Comparison of ENCODE assay signal across 25 cellular contexts in the genomic region with DNA sequence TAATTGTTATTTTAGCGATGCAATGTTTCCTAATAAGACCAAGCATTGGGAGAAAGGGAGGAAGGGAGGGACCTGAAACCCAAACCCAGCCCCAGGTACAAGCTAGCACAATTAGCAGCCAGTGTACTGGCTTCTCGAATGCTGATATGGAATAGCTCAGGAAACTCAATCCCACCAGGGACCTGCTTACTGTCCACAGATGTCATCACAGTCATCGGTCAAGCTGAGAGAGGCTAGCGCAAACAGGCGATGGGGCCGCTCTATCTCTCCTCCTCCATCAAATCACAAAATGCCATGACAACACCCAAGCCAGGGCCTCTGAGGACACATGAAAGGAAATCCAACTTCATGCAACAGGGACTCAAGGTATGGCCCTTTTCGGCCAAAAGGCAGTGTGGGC.
"Had no signal": no experiment of that assay in that cellular context is flagged by ENCODE, and none has a peak within 500 bp of the region (broad histone marks: within the 10 kb centered on the region; RNA-seq: fewer than 3 reads in every experiment).

No MANE protein-coding gene starts in this region.

- H3K36me3 ChIP-seq: neural progenitor cell, pancreas, right lobe of liver, sigmoid colon, stomach, thoracic aorta, thyroid gland, tibial nerve, upper lobe of left lung, vagina had no signal

- H3K9me3 Mint-ChIP-seq: naive thymus-derived CD8-positive, alpha-beta T cell; natural killer cell treated with Interleukin-12 subunit alpha and Interleukin-12 subunit beta and Interleukin-15 and Interleukin-18, amount 100 ng/mL, for 72 hours; neural progenitor cell; stimulated activated effector memory CD8-positive, alpha-beta T cell treated with anti-CD3 and anti-CD28 coated beads, Interleukin-12 subunit alpha, Interleukin-12 subunit beta, amount 100 ng/mL, for 72 hours; stimulated activated naive B cell treated with anti-CD40 and anti-IgM and Interleukin-4, amounts not matched to agents 10 μg/mL and 1 μg/mL and 100 μg/mL, for 72 hours; stimulated activated naive CD8-positive, alpha-beta T cell treated with anti-CD3 and anti-CD28 coated beads, Interleukin-15, Interleukin-2, amounts not matched to agents 100 ng/mL and 50 ng/mL, for 24 hours had no signal

- H3K9me3 ChIP-seq: pancreas, psoas muscle, right lobe of liver, sigmoid colon, stomach, thoracic aorta, thyroid gland, tibial nerve, upper lobe of left lung, vagina had no signal

- DNase-seq: naive thymus-derived CD8-positive, alpha-beta T cell; occipital lobe; pancreas; psoas muscle; right cardiac atrium; right lobe of liver; sigmoid colon; small intestine; stimulated activated CD4-positive, alpha-beta T cell treated with anti-CD3 and anti-CD28 coated beads, Interleukin-15, amount 100 ng/mL, for 24 hours; stimulated activated CD4-positive, alpha-beta T cell treated with anti-CD3 and anti-CD28 coated beads, Interleukin-2, amount 100 ng/mL, for 24 hours; stimulated activated CD4-positive, alpha-beta T cell treated with anti-CD3 and anti-CD28 coated beads, Interleukin-2, amount 100 ng/mL, for 48 hours; stimulated activated CD4-positive, alpha-beta T cell treated with anti-CD3 and anti-CD28 coated beads, Interleukin-4, amount 100 ng/mL, for 24 hours; stimulated activated naive B cell treated with anti-CD40 and anti-IgM and Interleukin-4, amounts not matched to agents 10 μg/mL and 1 μg/mL and 100 μg/mL, for 72 hours; stimulated activated naive CD4-positive, alpha-beta T cell treated with Interleukin-2 at 50 U/mL for 16 hours; stomach; thyroid gland; trophoblast cell; upper lobe of left lung had no signal

- ATAC-seq: naive thymus-derived CD8-positive, alpha-beta T cell; natural killer cell treated with Interleukin-12 subunit alpha and Interleukin-12 subunit beta and Interleukin-15 and Interleukin-18, amount 100 ng/mL, for 72 hours; pancreas; right cardiac atrium; right lobe of liver; stimulated activated naive B cell treated with anti-CD40 and anti-IgM and Interleukin-4, amounts not matched to agents 10 μg/mL and 1 μg/mL and 100 μg/mL, for 72 hours had no signal

- H3K4me1 Mint-ChIP-seq: naive thymus-derived CD8-positive, alpha-beta T cell; stimulated activated effector memory CD8-positive, alpha-beta T cell treated with anti-CD3 and anti-CD28 coated beads, Interleukin-12 subunit alpha, Interleukin-12 subunit beta, amount 100 ng/mL, for 72 hours; stimulated activated naive B cell treated with anti-CD40 and anti-IgM and Interleukin-4, amounts not matched to agents 10 μg/mL and 1 μg/mL and 100 μg/mL, for 72 hours had no signal

- H3K4me3 ChIP-seq: neural progenitor cell, pancreas, psoas muscle, right lobe of liver, sigmoid colon, stomach, thoracic aorta, thyroid gland, tibial nerve, upper lobe of left lung, vagina had no signal

- H3K4me3 Mint-ChIP-seq: naive thymus-derived CD8-positive, alpha-beta T cell; natural killer cell treated with Interleukin-12 subunit alpha and Interleukin-12 subunit beta and Interleukin-15 and Interleukin-18, amount 100 ng/mL, for 72 hours; neural progenitor cell; stimulated activated effector memory CD8-positive, alpha-beta T cell treated with anti-CD3 and anti-CD28 coated beads, Interleukin-12 subunit alpha, Interleukin-12 subunit beta, amount 100 ng/mL, for 72 hours; stimulated activated naive B cell treated with anti-CD40 and anti-IgM and Interleukin-4, amounts not matched to agents 10 μg/mL and 1 μg/mL and 100 μg/mL, for 72 hours; stimulated activated naive CD8-positive, alpha-beta T cell treated with anti-CD3 and anti-CD28 coated beads, Interleukin-15, Interleukin-2, amounts not matched to agents 100 ng/mL and 50 ng/mL, for 24 hours had no signal

- H3K36me3 Mint-ChIP-seq: naive thymus-derived CD8-positive, alpha-beta T cell; natural killer cell treated with Interleukin-12 subunit alpha and Interleukin-12 subunit beta and Interleukin-15 and Interleukin-18, amount 100 ng/mL, for 72 hours; neural progenitor cell; stimulated activated effector memory CD8-positive, alpha-beta T cell treated with anti-CD3 and anti-CD28 coated beads, Interleukin-12 subunit alpha, Interleukin-12 subunit beta, amount 100 ng/mL, for 72 hours; stimulated activated naive B cell treated with anti-CD40 and anti-IgM and Interleukin-4, amounts not matched to agents 10 μg/mL and 1 μg/mL and 100 μg/mL, for 72 hours had no signal

- H3K27me3 Mint-ChIP-seq: stimulated activated naive CD8-positive, alpha-beta T cell treated with anti-CD3 and anti-CD28 coated beads, Interleukin-15, Interleukin-2, amounts not matched to agents 100 ng/mL and 50 ng/mL, for 24 hours had no signal

- H3K27me3 ChIP-seq: neural progenitor cell, pancreas, right lobe of liver, sigmoid colon, stomach, thyroid gland, tibial nerve, upper lobe of left lung, vagina had no signal

- H3K27ac ChIP-seq: neural progenitor cell, pancreas, psoas muscle, right lobe of liver, sigmoid colon, stomach, thoracic aorta, thyroid gland, tibial nerve, upper lobe of left lung, vagina had no signal

- H3K27ac Mint-ChIP-seq: natural killer cell treated with Interleukin-12 subunit alpha and Interleukin-12 subunit beta and Interleukin-15 and Interleukin-18, amount 100 ng/mL, for 72 hours; neural progenitor cell; stimulated activated effector memory CD8-positive, alpha-beta T cell treated with anti-CD3 and anti-CD28 coated beads, Interleukin-12 subunit alpha, Interleukin-12 subunit beta, amount 100 ng/mL, for 72 hours; stimulated activated naive B cell treated with anti-CD40 and anti-IgM and Interleukin-4, amounts not matched to agents 10 μg/mL and 1 μg/mL and 100 μg/mL, for 72 hours; stimulated activated naive CD8-positive, alpha-beta T cell treated with anti-CD3 and anti-CD28 coated beads, Interleukin-15, Interleukin-2, amounts not matched to agents 100 ng/mL and 50 ng/mL, for 24 hours had no signal

- H3K4me1 ChIP-seq: pancreas, thyroid gland, tibial nerve, upper lobe of left lung had no signal
